11 cellular contexts compared by ENCODE assay signal in genomic region chr2:44944102-44944951, GRCh38. TPM values are rescaled to one million over a fixed set of nuclear protein-coding genes. Genes with fewer than 3 reads are reported as not detected.
DNase-seq lines count a peak whose midpoint lies in the region; ATAC-seq and TF ChIP-seq lines count a peak whose summit lies in the region.
"Had no signal": no experiment of that assay in that cellular context is flagged by ENCODE, and none has a peak within 500 bp of the region (broad histone marks: within the 10 kb centered on the region; RNA-seq: fewer than 3 reads in every experiment).

No MANE protein-coding gene starts in this region.

- BruUV-seq in IMR-90 (replicated peaks; lab: Mats Ljungman, UMichigan): no TSS peak

- H3K4me3 ChIP-seq in IMR-90 (ENCODE audit: insufficient read depth, low read depth, low read length) (no peak overlapping the region), iPS DF 6.9 (ENCODE audit: low read length) (peak overlapping the region; percentile 44; the same call in 1 of the 2 replicates), retinal pigment epithelial cell (ENCODE audit: low read length) (peak overlapping the region; percentile 100)

- peak overlapping the region; percentile 24 for H3K4me3 Mint-ChIP-seq in activated CD8-positive, alpha-beta T cell treated with anti-CD3 and anti-CD28 coated beads for 36 hours

- H3K4me1 Mint-ChIP-seq in activated CD8-positive, alpha-beta T cell treated with anti-CD3 and anti-CD28 coated beads for 36 hours (ENCODE audit: low read depth): peaks cover 35% of the 10 kb centered on the region

- no peak overlapping the region for H4K5ac ChIP-seq in IMR-90 (ENCODE audit: low read depth, low read length)

- H3K27me3 ChIP-seq in IMR-90 (ENCODE audit: control insufficient read depth, insufficient read depth, low read length) (peaks cover 98% of the 10 kb centered on the region), iPS DF 6.9 (ENCODE audit: control insufficient read depth, insufficient read depth, low read length) (peaks cover 86% of the 10 kb centered on the region)

- no peak overlapping the region for H3K56ac ChIP-seq in IMR-90 (ENCODE audit: extremely low read depth, insufficient read depth, low read length)

- 3% methylated on average over 30 of the region's 62 CpGs; no CpG with 5 or more reads in 1 of the 2 experiments for WGBS in IMR-90 (ENCODE audit: extremely low coverage in 2 of 2, insufficient read length in 1 of 2), 2 experiments
- no CpG with 5 or more reads among the region's 62 CpGs for WGBS in iPS DF 6.9 (ENCODE audit: insufficient coverage, insufficient read length)

- dilution Hi-C loops in IMR-90 (cut with HindIII; ENCODE audit: low sequenced_read_pairs, unreplicated experiment): no loop called here

- CTCF ChIA-PET in IMR-90 (lab: Yijun Ruan, JAX): interaction anchor here (0.6 kb wide), 1 partner anchor 192 kb away, joined by 3 read pairs; no protein-coding TSS in a partner anchor
- CTCF ChIA-PET in activated CD8-positive, alpha-beta T cell treated with anti-CD3 and anti-CD28 coated beads for 36 hours (lab: Charles Lee): interaction anchor here (2.6 kb wide), 1 partner anchor 11 kb away, joined by 9 read pairs; no protein-coding TSS in a partner anchor

- ATAC-seq in IMR-90 (ENCODE audit: low read depth): peak; percentile 35
- no peak for ATAC-seq in activated CD8-positive, alpha-beta T cell treated with anti-CD3 and anti-CD28 coated beads for 36 hours
- ATAC-seq in GM18909 (IDR thresholded peaks at IDR 0.05; ENCODE audit: poor library complexity, unreplicated experiment): no peak
- ATAC-seq: Panc1 had no signal

- POLR2A ChIA-PET in IMR-90 (lab: Charles Lee; ENCODE audit: unreplicated experiment): interaction anchor here (0.6 kb wide), 1 partner anchor 453 kb away, joined by 4 read pairs; no protein-coding TSS in a partner anchor
- POLR2A ChIA-PET in activated CD8-positive, alpha-beta T cell treated with anti-CD3 and anti-CD28 coated beads for 36 hours (lab: Charles Lee): interaction anchor here (0.7 kb wide), 1 partner anchor 11 kb away, joined by 4 read pairs; no protein-coding TSS in a partner anchor

- H3K9me3 Mint-ChIP-seq in activated CD8-positive, alpha-beta T cell treated with anti-CD3 and anti-CD28 coated beads for 36 hours: no peaks in the 10 kb centered on the region

- DNase-seq in IMR-90 (no peak), iPS DF 6.9 (ENCODE audit: low read depth, low spot score) (no peak), retinal pigment epithelial cell (ENCODE audit: low read depth) (no peak), NCI-H2227 treated with DMSO at 0.1 percent for 48 hours (lab: John Stamatoyannopoulos, UW) (no peak)
- DNase-seq in activated CD8-positive, alpha-beta T cell treated with anti-CD3 and anti-CD28 coated beads for 36 hours: no peak
- no peak for DNase-seq in stimulated activated CD4-positive, alpha-beta T cell treated with anti-CD3 and anti-CD28 coated beads, Interleukin-1b, Interleukin-23, amount 100 ng/mL, for 48 hours
- DNase-seq: effector memory CD4-positive, alpha-beta T cell; NCI-H2029 had no signal

- no peaks in the 10 kb centered on the region for H3K9me1 ChIP-seq in IMR-90 (ENCODE audit: insufficient read depth, low read length)

- in situ Hi-C loops in IMR-90 (cut with MboI; ENCODE audit: low sequenced_read_pairs): no loop called here

- H3K4ac ChIP-seq in IMR-90 (ENCODE audit: low read depth, low read length): no peak overlapping the region

- H3K27ac ChIP-seq in IMR-90 (ENCODE audit: insufficient read depth, low read length) (no peak overlapping the region), iPS DF 6.9 (ENCODE audit: low read length) (no peak overlapping the region)

- H2BK5ac ChIP-seq in IMR-90 (ENCODE audit: low read depth, low read length, poor library complexity, severe bottlenecking): no peak overlapping the region

- no peak for TF ChIP-seq RAD21 in IMR-90 (IDR thresholded peaks at IDR 0.05; ENCODE audit: low read length)

- H3K4me1 ChIP-seq in IMR-90 (ENCODE audit: control insufficient read depth, insufficient read depth, low read length) (no peaks in the 10 kb centered on the region), iPS DF 6.9 (ENCODE audit: control insufficient read depth, insufficient read depth, low read length) (peaks cover 11% of the 10 kb centered on the region)

- no peak overlapping the region for H2BK15ac ChIP-seq in IMR-90 (ENCODE audit: low read depth, low read length)

- no peaks in the 10 kb centered on the region for H3K36me3 Mint-ChIP-seq in activated CD8-positive, alpha-beta T cell treated with anti-CD3 and anti-CD28 coated beads for 36 hours (ENCODE audit: low read depth)

- H2AFZ ChIP-seq in IMR-90 (replicated peaks; ENCODE audit: low read length, poor library complexity): no peak overlapping the region

- TF ChIP-seq CTCF in IMR-90 (conservative IDR thresholded peaks at IDR 0.05; ENCODE audit: low read depth, low read length) (no peak), retinal pigment epithelial cell (conservative IDR thresholded peaks at IDR 0.05; ENCODE audit: low read depth, low read length) (no peak)
- no peak for TF ChIP-seq CTCF in activated CD8-positive, alpha-beta T cell treated with anti-CD3 and anti-CD28 coated beads for 36 hours (IDR thresholded peaks at IDR 0.05)

- H3K36me3 ChIP-seq in IMR-90 (ENCODE audit: control insufficient read depth, insufficient read depth, low read length) (no peaks in the 10 kb centered on the region), iPS DF 6.9 (ENCODE audit: control insufficient read depth, insufficient read depth, low read length) (no peaks in the 10 kb centered on the region)

- intact Hi-C loops in IMR-90 (cut with micrococcal nuclease): no loop called here
- intact Hi-C loops in activated CD8-positive, alpha-beta T cell treated with anti-CD3 and anti-CD28 coated beads for 36 hours (cut with micrococcal nuclease): no loop called here

- H3K4me2 ChIP-seq in IMR-90 (ENCODE audit: low read depth, low read length): peak overlapping the region; percentile 55; the same call in 1 of the 2 replicates

- no peak overlapping the region for H3K14ac ChIP-seq in IMR-90 (replicated peaks; ENCODE audit: low read depth, low read length)

- no peak for TF ChIP-seq POLR2A in IMR-90 (IDR thresholded peaks at IDR 0.05; ENCODE audit: low read depth, low read length)

- no peak overlapping the region for H2BK120ac ChIP-seq in IMR-90 (ENCODE audit: low read depth, low read length)

- H3K23ac ChIP-seq in IMR-90 (ENCODE audit: low read depth, low read length): no peak overlapping the region

- H4K8ac ChIP-seq in IMR-90 (ENCODE audit: low read depth in 2 of 2, low read length in 2 of 2): no peak overlapping the region

- H4K20me1 ChIP-seq in IMR-90 (ENCODE audit: insufficient read depth, low read length): no peaks in the 10 kb centered on the region

- peaks cover 87% of the 10 kb centered on the region for H3K27me3 Mint-ChIP-seq in activated CD8-positive, alpha-beta T cell treated with anti-CD3 and anti-CD28 coated beads for 36 hours

- H2AK9ac ChIP-seq in IMR-90 (replicated peaks; ENCODE audit: low read depth, low read length, poor library complexity): no peak overlapping the region

- H4K91ac ChIP-seq in IMR-90 (ENCODE audit: insufficient read depth, low read depth, low read length): no peak overlapping the region

- no peak overlapping the region for H3K9ac ChIP-seq in IMR-90 (ENCODE audit: low read depth, low read length)

- no peak overlapping the region for H3K27ac Mint-ChIP-seq in activated CD8-positive, alpha-beta T cell treated with anti-CD3 and anti-CD28 coated beads for 36 hours

- H3K79me1 ChIP-seq in IMR-90 (ENCODE audit: low read depth in 1 of 2, low read length in 2 of 2): no peaks in the 10 kb centered on the region

- no peak overlapping the region for H2BK20ac ChIP-seq in IMR-90 (ENCODE audit: low read depth, low read length)

- no peak overlapping the region for H3K18ac ChIP-seq in IMR-90 (ENCODE audit: low read depth, low read length)

- no peaks in the 10 kb centered on the region for H3K9me3 ChIP-seq in IMR-90 (ENCODE audit: control insufficient read depth, insufficient read depth, low read length)
- H3K9me3 ChIP-seq in iPS DF 6.9 (ENCODE audit: control insufficient read depth, insufficient read depth, low read length): no peaks in the 10 kb centered on the region

- no peak overlapping the region for H2AK5ac ChIP-seq in IMR-90 (ENCODE audit: low read depth, low read length)

TF ChIP-seq in IMR-90, 13 proteins besides CTCF, POLR2A, EP300 and RAD21 (continues in another document):
- no peak for TF ChIP-seq RFX5 (IDR thresholded peaks at IDR 0.05; ENCODE audit: low read depth, low read length)
- TF ChIP-seq CEBPB (IDR thresholded peaks at IDR 0.05; ENCODE audit: low read depth, low read length): no peak
- TF ChIP-seq SMC3 (IDR thresholded peaks at IDR 0.05; ENCODE audit: low read depth, low read length): no peak
- no peak for TF ChIP-seq FOS (IDR thresholded peaks at IDR 0.05; ENCODE audit: low read depth, low read length)
- no peak for TF ChIP-seq USF2 (IDR thresholded peaks at IDR 0.05; ENCODE audit: low read depth, low read length)
- no peak for TF ChIP-seq MAZ (IDR thresholded peaks at IDR 0.05; ENCODE audit: borderline replicate concordance, low read depth, low read length)
- TF ChIP-seq NFE2L2 (IDR thresholded peaks at IDR 0.05; ENCODE audit: low read depth, low read length): no peak
- no peak for TF ChIP-seq RCOR1 (IDR thresholded peaks at IDR 0.05; ENCODE audit: insufficient replicate concordance, low read length)
- no peak for TF ChIP-seq MAFK (IDR thresholded peaks at IDR 0.05; ENCODE audit: low read depth, low read length)
- TF ChIP-seq CHD1 (IDR thresholded peaks at IDR 0.05; ENCODE audit: low read depth, low read length): no peak

RNA-seq across cellular contexts. Expression of gene SIX3, which starts 2.8 kb away (rescaled TPM):
- not detected in 2 replicates for total RNA-seq in IMR-90 (2012; rRNA removed)
- polyA plus RNA-seq in IMR-90 (2012; rRNA removed): not detected in 2 replicates
- not detected in 2 replicates for polyA plus RNA-seq in IMR-90 (2012; cell fraction: cytosol; rRNA removed)
- not detected in 2 replicates for polyA plus RNA-seq in IMR-90 (2012; cell fraction: nucleus; rRNA removed; ENCODE audit: low replicate concordance)
- total RNA-seq in activated CD8-positive, alpha-beta T cell treated with anti-CD3 and anti-CD28 coated beads for 36 hours: not detected
- total RNA-seq: myocyte had no signal
